In the genomic region with DNA sequence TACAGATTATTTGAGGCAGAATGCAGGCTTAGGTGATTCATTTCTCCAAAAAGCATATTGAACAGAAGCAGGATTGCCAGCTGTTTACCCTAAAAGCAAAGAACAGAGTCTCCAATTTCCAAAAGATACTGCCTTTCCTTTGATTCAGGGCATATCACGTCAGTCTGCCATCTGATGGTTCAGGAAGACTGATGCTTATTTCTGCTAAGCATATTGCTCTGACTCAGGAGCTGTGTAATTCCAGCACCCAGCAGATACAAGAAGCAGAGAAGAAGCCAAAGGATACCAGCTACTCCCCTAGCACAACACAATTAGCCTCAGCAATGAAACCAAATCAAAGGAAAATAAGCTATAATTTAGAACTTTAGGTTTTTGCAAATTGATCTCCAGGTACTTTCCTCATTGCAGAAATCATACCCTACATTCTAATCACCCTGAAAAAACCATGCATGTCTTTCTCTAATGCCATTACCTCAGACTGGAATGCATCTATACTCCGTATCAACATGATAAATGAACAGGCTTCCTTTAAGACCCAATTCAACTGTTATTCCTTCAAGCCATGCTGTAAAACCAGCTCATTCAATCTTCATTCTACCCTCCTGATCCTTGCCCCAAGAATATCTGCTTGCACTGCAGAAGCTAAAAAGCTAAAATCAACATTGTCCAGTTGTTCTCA, we compare ENCODE assay signal across 2 cellular contexts.
TF ChIP-seq lines count a peak whose summit lies in the region.

No MANE protein-coding gene starts in this region.

TF ChIP-seq in HEK293, 187 proteins besides CTCF, POLR2A, EP300 and RAD21:
- TF ChIP-seq ZNF169 (tag by site-specific recombination; IDR thresholded peaks at IDR 0.05) = no peak
- no peak for TF ChIP-seq ZNF510 (tag by site-specific recombination; IDR thresholded peaks at IDR 0.05; ENCODE audit: insufficient replicate concordance)
- no peak for TF ChIP-seq ZNF501 (tag by site-specific recombination; IDR thresholded peaks at IDR 0.05)
- TF ChIP-seq ZNF843 (tag by site-specific recombination; IDR thresholded peaks at IDR 0.05) = no peak
- TF ChIP-seq ZNF585B (tag by site-specific recombination; IDR thresholded peaks at IDR 0.05) = no peak
- TF ChIP-seq, protein P1, sequence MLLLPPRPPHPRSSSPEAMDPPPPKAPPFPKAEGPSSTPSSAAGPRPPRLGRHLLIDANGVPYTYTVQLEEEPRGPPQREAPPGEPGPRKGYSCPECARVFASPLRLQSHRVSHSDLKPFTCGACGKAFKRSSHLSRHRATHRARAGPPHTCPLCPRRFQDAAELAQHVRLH (tag by site-specific recombination; IDR thresholded peaks at IDR 0.05) = no peak
- TF ChIP-seq OSR2 (tag by site-specific recombination; IDR thresholded peaks at IDR 0.05) = peak; percentile 23; the same call in 1 of the 2 replicates
- peak; percentile 91 for TF ChIP-seq ZNF600 (tag by site-specific recombination; IDR thresholded peaks at IDR 0.05)
- TF ChIP-seq, protein P2, sequence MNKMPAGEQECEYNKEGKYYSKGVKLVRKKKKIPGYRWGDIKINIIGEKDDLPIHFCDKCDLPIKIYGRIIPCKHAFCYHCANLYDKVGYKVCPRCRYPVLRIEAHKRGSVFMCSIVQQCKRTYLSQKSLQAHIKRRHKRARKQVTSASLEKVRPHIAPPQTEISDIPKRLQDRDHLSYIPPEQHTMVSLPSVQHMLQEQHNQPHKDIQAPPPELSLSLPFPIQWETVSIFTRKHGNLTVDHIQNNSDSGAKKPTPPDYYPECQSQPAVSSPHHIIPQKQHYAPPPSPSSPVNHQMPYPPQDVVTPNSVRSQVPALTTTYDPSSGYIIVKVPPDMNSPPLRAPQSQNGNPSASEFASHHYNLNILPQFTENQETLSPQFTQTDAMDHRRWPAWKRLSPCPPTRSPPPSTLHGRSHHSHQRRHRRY (tag by site-specific recombination; IDR thresholded peaks at IDR 0.05) = no peak
- TF ChIP-seq, protein P3, sequence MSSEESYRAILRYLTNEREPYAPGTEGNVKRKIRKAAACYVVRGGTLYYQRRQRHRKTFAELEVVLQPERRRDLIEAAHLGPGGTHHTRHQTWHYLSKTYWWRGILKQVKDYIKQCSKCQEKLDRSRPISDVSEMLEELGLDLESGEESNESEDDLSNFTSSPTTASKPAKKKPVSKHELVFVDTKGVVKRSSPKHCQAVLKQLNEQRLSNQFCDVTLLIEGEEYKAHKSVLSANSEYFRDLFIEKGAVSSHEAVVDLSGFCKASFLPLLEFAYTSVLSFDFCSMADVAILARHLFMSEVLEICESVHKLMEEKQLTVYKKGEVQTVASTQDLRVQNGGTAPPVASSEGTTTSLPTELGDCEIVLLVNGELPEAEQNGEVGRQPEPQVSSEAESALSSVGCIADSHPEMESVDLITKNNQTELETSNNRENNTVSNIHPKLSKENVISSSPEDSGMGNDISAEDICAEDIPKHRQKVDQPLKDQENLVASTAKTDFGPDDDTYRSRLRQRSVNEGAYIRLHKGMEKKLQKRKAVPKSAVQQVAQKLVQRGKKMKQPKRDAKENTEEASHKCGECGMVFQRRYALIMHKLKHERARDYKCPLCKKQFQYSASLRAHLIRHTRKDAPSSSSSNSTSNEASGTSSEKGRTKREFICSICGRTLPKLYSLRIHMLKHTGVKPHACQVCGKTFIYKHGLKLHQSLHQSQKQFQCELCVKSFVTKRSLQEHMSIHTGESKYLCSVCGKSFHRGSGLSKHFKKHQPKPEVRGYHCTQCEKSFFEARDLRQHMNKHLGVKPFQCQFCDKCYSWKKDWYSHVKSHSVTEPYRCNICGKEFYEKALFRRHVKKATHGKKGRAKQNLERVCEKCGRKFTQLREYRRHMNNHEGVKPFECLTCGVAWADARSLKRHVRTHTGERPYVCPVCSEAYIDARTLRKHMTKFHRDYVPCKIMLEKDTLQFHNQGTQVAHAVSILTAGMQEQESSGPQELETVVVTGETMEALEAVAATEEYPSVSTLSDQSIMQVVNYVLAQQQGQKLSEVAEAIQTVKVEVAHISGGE (tag by site-specific recombination; conservative IDR thresholded peaks at IDR 0.05; ENCODE audit: low read depth) = no peak
- no peak for TF ChIP-seq KLF1 (tag by site-specific recombination; IDR thresholded peaks at IDR 0.05)
- no peak for TF ChIP-seq ZNF621 (tag by site-specific recombination; IDR thresholded peaks at IDR 0.05)
- TF ChIP-seq ZBTB20 (tag by site-specific recombination; IDR thresholded peaks at IDR 0.05) = no peak
- TF ChIP-seq, protein P4, sequence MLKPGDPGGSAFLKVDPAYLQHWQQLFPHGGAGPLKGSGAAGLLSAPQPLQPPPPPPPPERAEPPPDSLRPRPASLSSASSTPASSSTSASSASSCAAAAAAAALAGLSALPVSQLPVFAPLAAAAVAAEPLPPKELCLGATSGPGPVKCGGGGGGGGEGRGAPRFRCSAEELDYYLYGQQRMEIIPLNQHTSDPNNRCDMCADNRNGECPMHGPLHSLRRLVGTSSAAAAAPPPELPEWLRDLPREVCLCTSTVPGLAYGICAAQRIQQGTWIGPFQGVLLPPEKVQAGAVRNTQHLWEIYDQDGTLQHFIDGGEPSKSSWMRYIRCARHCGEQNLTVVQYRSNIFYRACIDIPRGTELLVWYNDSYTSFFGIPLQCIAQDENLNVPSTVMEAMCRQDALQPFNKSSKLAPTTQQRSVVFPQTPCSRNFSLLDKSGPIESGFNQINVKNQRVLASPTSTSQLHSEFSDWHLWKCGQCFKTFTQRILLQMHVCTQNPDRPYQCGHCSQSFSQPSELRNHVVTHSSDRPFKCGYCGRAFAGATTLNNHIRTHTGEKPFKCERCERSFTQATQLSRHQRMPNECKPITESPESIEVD (tag by site-specific recombination; IDR thresholded peaks at IDR 0.05) = no peak
- no peak for TF ChIP-seq ZNF558 (tag by site-specific recombination; IDR thresholded peaks at IDR 0.05)
- TF ChIP-seq ZBTB17 (tag by site-specific recombination; IDR thresholded peaks at IDR 0.05) = peak; percentile 70
- TF ChIP-seq ZNF394 (tag by site-specific recombination; IDR thresholded peaks at IDR 0.05; ENCODE audit: borderline replicate concordance) = peak; percentile 93
- TF ChIP-seq ZNF112 (tag by site-specific recombination; IDR thresholded peaks at IDR 0.05) = no peak
- TF ChIP-seq ZNF174 (tag by site-specific recombination; IDR thresholded peaks at IDR 0.05) = no peak

TF ChIP-seq in GM12878, 131 proteins besides CTCF, POLR2A, EP300 and RAD21:
- TF ChIP-seq, protein P5, sequence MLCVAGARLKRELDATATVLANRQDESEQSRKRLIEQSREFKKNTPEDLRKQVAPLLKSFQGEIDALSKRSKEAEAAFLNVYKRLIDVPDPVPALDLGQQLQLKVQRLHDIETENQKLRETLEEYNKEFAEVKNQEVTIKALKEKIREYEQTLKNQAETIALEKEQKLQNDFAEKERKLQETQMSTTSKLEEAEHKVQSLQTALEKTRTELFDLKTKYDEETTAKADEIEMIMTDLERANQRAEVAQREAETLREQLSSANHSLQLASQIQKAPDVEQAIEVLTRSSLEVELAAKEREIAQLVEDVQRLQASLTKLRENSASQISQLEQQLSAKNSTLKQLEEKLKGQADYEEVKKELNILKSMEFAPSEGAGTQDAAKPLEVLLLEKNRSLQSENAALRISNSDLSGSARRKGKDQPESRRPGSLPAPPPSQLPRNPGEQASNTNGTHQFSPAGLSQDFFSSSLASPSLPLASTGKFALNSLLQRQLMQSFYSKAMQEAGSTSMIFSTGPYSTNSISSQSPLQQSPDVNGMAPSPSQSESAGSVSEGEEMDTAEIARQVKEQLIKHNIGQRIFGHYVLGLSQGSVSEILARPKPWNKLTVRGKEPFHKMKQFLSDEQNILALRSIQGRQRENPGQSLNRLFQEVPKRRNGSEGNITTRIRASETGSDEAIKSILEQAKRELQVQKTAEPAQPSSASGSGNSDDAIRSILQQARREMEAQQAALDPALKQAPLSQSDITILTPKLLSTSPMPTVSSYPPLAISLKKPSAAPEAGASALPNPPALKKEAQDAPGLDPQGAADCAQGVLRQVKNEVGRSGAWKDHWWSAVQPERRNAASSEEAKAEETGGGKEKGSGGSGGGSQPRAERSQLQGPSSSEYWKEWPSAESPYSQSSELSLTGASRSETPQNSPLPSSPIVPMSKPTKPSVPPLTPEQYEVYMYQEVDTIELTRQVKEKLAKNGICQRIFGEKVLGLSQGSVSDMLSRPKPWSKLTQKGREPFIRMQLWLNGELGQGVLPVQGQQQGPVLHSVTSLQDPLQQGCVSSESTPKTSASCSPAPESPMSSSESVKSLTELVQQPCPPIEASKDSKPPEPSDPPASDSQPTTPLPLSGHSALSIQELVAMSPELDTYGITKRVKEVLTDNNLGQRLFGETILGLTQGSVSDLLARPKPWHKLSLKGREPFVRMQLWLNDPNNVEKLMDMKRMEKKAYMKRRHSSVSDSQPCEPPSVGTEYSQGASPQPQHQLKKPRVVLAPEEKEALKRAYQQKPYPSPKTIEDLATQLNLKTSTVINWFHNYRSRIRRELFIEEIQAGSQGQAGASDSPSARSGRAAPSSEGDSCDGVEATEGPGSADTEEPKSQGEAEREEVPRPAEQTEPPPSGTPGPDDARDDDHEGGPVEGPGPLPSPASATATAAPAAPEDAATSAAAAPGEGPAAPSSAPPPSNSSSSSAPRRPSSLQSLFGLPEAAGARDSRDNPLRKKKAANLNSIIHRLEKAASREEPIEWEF (IDR thresholded peaks at IDR 0.05; ENCODE audit: insufficient replicate concordance, low read depth, low read length) = no peak
- TF ChIP-seq, protein P6, sequence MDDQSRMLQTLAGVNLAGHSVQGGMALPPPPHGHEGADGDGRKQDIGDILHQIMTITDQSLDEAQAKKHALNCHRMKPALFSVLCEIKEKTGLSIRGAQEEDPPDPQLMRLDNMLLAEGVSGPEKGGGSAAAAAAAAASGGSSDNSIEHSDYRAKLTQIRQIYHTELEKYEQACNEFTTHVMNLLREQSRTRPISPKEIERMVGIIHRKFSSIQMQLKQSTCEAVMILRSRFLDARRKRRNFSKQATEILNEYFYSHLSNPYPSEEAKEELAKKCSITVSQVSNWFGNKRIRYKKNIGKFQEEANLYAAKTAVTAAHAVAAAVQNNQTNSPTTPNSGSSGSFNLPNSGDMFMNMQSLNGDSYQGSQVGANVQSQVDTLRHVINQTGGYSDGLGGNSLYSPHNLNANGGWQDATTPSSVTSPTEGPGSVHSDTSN (IDR thresholded peaks at IDR 0.05; ENCODE audit: insufficient replicate concordance, low read depth, low read length) = no peak
- TF ChIP-seq, protein P7, sequence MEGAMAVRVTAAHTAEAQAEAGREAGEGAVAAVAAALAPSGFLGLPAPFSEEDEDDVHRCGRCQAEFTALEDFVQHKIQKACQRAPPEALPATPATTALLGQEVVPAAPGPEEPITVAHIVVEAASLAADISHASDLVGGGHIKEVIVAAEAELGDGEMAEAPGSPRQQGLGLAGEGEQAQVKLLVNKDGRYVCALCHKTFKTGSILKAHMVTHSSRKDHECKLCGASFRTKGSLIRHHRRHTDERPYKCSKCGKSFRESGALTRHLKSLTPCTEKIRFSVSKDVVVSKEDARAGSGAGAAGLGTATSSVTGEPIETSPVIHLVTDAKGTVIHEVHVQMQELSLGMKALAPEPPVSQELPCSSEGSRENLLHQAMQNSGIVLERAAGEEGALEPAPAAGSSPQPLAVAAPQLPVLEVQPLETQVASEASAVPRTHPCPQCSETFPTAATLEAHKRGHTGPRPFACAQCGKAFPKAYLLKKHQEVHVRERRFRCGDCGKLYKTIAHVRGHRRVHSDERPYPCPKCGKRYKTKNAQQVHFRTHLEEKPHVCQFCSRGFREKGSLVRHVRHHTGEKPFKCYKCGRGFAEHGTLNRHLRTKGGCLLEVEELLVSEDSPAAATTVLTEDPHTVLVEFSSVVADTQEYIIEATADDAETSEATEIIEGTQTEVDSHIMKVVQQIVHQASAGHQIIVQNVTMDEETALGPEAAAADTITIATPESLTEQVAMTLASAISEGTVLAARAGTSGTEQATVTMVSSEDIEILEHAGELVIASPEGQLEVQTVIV (IDR thresholded peaks at IDR 0.05; ENCODE audit: borderline replicate concordance, partially characterized antibody) = no peak
- no peak for TF ChIP-seq BCL11A (IDR thresholded peaks at IDR 0.05; ENCODE audit: low read depth, low read length)
- no peak for TF ChIP-seq LARP7 (IDR thresholded peaks at IDR 0.05)
- TF ChIP-seq, protein P8, sequence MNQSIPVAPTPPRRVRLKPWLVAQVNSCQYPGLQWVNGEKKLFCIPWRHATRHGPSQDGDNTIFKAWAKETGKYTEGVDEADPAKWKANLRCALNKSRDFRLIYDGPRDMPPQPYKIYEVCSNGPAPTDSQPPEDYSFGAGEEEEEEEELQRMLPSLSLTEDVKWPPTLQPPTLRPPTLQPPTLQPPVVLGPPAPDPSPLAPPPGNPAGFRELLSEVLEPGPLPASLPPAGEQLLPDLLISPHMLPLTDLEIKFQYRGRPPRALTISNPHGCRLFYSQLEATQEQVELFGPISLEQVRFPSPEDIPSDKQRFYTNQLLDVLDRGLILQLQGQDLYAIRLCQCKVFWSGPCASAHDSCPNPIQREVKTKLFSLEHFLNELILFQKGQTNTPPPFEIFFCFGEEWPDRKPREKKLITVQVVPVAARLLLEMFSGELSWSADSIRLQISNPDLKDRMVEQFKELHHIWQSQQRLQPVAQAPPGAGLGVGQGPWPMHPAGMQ (IDR thresholded peaks at IDR 0.05; ENCODE audit: borderline replicate concordance) = no peak
- no peak for TF ChIP-seq RB1 (IDR thresholded peaks at IDR 0.05; ENCODE audit: borderline replicate concordance)
- TF ChIP-seq SUPT20H (IDR thresholded peaks at IDR 0.05; ENCODE audit: borderline replicate concordance, control insufficient read depth, low read depth, low read length) = no peak
- TF ChIP-seq HDAC6 (IDR thresholded peaks at IDR 0.05; ENCODE audit: unreplicated experiment) = no peak
- no peak for TF ChIP-seq DPF2 (IDR thresholded peaks at IDR 0.05)
- TF ChIP-seq YY1 (IDR thresholded peaks at IDR 0.05; ENCODE audit: low read depth, low read length) = no peak
- TF ChIP-seq ZNF274 (IDR thresholded peaks at IDR 0.05; ENCODE audit: insufficient read depth, insufficient read length) = no peak
- TF ChIP-seq, protein P9, sequence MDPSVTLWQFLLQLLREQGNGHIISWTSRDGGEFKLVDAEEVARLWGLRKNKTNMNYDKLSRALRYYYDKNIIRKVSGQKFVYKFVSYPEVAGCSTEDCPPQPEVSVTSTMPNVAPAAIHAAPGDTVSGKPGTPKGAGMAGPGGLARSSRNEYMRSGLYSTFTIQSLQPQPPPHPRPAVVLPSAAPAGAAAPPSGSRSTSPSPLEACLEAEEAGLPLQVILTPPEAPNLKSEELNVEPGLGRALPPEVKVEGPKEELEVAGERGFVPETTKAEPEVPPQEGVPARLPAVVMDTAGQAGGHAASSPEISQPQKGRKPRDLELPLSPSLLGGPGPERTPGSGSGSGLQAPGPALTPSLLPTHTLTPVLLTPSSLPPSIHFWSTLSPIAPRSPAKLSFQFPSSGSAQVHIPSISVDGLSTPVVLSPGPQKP (IDR thresholded peaks at IDR 0.05; ENCODE audit: low read depth, low read length) = no peak
- TF ChIP-seq MYB (IDR thresholded peaks at IDR 0.05; ENCODE audit: borderline replicate concordance, low read depth, low read length) = no peak
